In genomic region chr14:69763761-69764510, GRCh38 we compare ENCODE assay signal across 14 cellular contexts. TPM values are rescaled to one million over a fixed set of nuclear protein-coding genes. Genes with fewer than 3 reads are reported as not detected.
DNase-seq lines count a peak whose midpoint lies in the region; ATAC-seq lines count a peak whose summit lies in the region.
"Had no signal": no experiment of that assay in that cellular context is flagged by ENCODE, and none has a peak within 500 bp of the region (broad histone marks: within the 10 kb centered on the region; RNA-seq: fewer than 3 reads in every experiment).

No MANE protein-coding gene starts in this region.

- peaks cover 13 to 22% (median 19%) of the 10 kb centered on the region in 5 donors for H3K36me3 Mint-ChIP-seq in naive thymus-derived CD4-positive, alpha-beta T cell

- H3K4me1 Mint-ChIP-seq in naive thymus-derived CD4-positive, alpha-beta T cell = peaks cover 32 to 68% (median 58%) of the 10 kb centered on the region in 7 donors

- peaks cover 0 to 40% (median 7%) of the 10 kb centered on the region in 11 experiments; a peak in 11 of 22 replicates for H3K9me3 ChIP-seq in BLaER1 treated with 17β-estradiol and CSF1 and Interleukin-3, amounts not matched to agents 10 nM and 100 nM (replicated peaks in 1 of 11)
- H3K9me3 ChIP-seq in naive thymus-derived CD4-positive, alpha-beta T cell (ENCODE audit: control insufficient read depth in 2 of 3, low read length in 3 of 3) = peaks cover 0 to 4% (median 0%) of the 10 kb centered on the region in 3 experiments
- H3K9me3 ChIP-seq: BLaER1 had no signal

- no peak for ATAC-seq in naive thymus-derived CD4-positive, alpha-beta T cell
- ATAC-seq in HG03378 (IDR thresholded peaks at IDR 0.05; ENCODE audit: unreplicated experiment) = no peak

- H3K27ac ChIP-seq in BLaER1 treated with 17β-estradiol and CSF1 and Interleukin-3, amounts not matched to agents 10 nM and 100 nM = peak overlapping the region in 7 of 11 experiments; percentile 12 to 65 (median 55); a peak in 11 of 22 replicates
- no peak overlapping the region for H3K27ac ChIP-seq in naive thymus-derived CD4-positive, alpha-beta T cell (ENCODE audit: low read depth, low read length)
- H3K27ac ChIP-seq: BLaER1, WERI-Rb-1 had no signal

- peak overlapping the region in 1 of 10 donors; percentile 29 for H3K4me3 Mint-ChIP-seq in naive thymus-derived CD4-positive, alpha-beta T cell

- H3K27ac Mint-ChIP-seq in naive thymus-derived CD4-positive, alpha-beta T cell = peak overlapping the region in 7 of 9 donors; percentile 49 to 100 (median 62)

- H3K27me3 Mint-ChIP-seq in naive thymus-derived CD4-positive, alpha-beta T cell = peaks cover 0 to 4% (median 0%) of the 10 kb centered on the region in 5 donors

- H4K20me1 ChIP-seq in BLaER1 treated with 17β-estradiol and CSF1 and Interleukin-3, amounts not matched to agents 10 nM and 100 nM = peaks cover 13 to 14% (median 14%) of the 10 kb centered on the region in 11 experiments

- H3K27me3 ChIP-seq in BLaER1 treated with 17β-estradiol and CSF1 and Interleukin-3, amounts not matched to agents 10 nM and 100 nM = no peaks in the 10 kb centered on the region
- H3K27me3 ChIP-seq in naive thymus-derived CD4-positive, alpha-beta T cell (ENCODE audit: control insufficient read depth in 2 of 2, insufficient read depth in 2 of 2, low read length in 2 of 2) = no peaks in the 10 kb centered on the region
- H3K27me3 ChIP-seq: BLaER1 had no signal

- intact Hi-C loops in naive thymus-derived CD4-positive, alpha-beta T cell (cut with micrococcal nuclease) = loop anchor here (10.0 kb wide), 4 partner anchors 79 to 891 kb away; partner anchors contain the start of gene ACTN1 (in 1 of the 2)

- peaks cover 11 to 13% (median 12%) of the 10 kb centered on the region in 11 experiments for H3K36me3 ChIP-seq in BLaER1 treated with 17β-estradiol and CSF1 and Interleukin-3, amounts not matched to agents 10 nM and 100 nM
- peaks cover 11 to 21% (median 12%) of the 10 kb centered on the region in 3 experiments for H3K36me3 ChIP-seq in naive thymus-derived CD4-positive, alpha-beta T cell (ENCODE audit: control insufficient read depth in 2 of 3, insufficient read depth in 3 of 3, low read length in 3 of 3)

- H3K4me3 ChIP-seq in BLaER1 treated with 17β-estradiol and CSF1 and Interleukin-3, amounts not matched to agents 10 nM and 100 nM = 0 out of 20 replicates have a peak overlapping the region, but pooled peaks of 1 of the 10 experiments have one; percentile 1
- no peak overlapping the region for H3K4me3 ChIP-seq in naive thymus-derived CD4-positive, alpha-beta T cell (ENCODE audit: low read length)
- H3K4me3 ChIP-seq: BLaER1, dorsolateral prefrontal cortex had no signal

- H3K9me3 Mint-ChIP-seq in naive thymus-derived CD4-positive, alpha-beta T cell = peaks cover 0 to 11% (median 0%) of the 10 kb centered on the region in 11 donors

- POLR2A ChIA-PET in naive thymus-derived CD4-positive, alpha-beta T cell (lab: Charles Lee) = interaction anchor here (0.7 kb wide), 1 partner anchor 35 kb away, joined by 5 read pairs; no protein-coding TSS in a partner anchor

- peaks cover 21 to 62% (median 43%) of the 10 kb centered on the region in 10 experiments for H3K4me1 ChIP-seq in BLaER1 treated with 17β-estradiol and CSF1 and Interleukin-3, amounts not matched to agents 10 nM and 100 nM
- peaks cover 17 to 28% of the 10 kb centered on the region in 2 donors for H3K4me1 ChIP-seq in naive thymus-derived CD4-positive, alpha-beta T cell (ENCODE audit: control insufficient read depth in 2 of 2, insufficient read depth in 2 of 2, low read length in 2 of 2)

- DNase-seq in KG1 (lab: John Stamatoyannopoulos, UW) (peak; percentile 19), NK-92 (lab: John Stamatoyannopoulos, UW; ENCODE audit: unreplicated experiment) (no peak), inferior parietal cortex (ENCODE audit: extremely low spot score) (no peak), mesenteric fat pad (ENCODE audit: low spot score) (no peak)
- peak; percentile 49 for DNase-seq in activated naive CD4-positive, alpha-beta T cell treated with anti-CD3 and anti-CD28 coated beads, Interleukin-2, amount 50 U/mL, for 16 hours
- no peak for DNase-seq in naive thymus-derived CD4-positive, alpha-beta T cell
- DNase-seq: GF-D8, WERI-Rb-1 had no signal

- no peak overlapping the region for H3K9ac ChIP-seq in BLaER1 treated with 17β-estradiol and CSF1 and Interleukin-3, amounts not matched to agents 10 nM and 100 nM
- H3K9ac ChIP-seq: BLaER1 had no signal

- peak overlapping the region in 4 of 11 experiments; percentile 20 to 45 (median 27); a peak in 4 of 22 replicates for H3K4me2 ChIP-seq in BLaER1 treated with 17β-estradiol and CSF1 and Interleukin-3, amounts not matched to agents 10 nM and 100 nM
- H3K4me2 ChIP-seq: BLaER1 had no signal

- CTCF ChIA-PET in naive thymus-derived CD4-positive, alpha-beta T cell (lab: Charles Lee) = no interaction called here

RNA-seq across cellular contexts. Expression of gene SRSF5, which starts 3.0 kb away (rescaled TPM):
- 1,000 to 10,000 TPM in 4 of 5 experiments, 100 to 1,000 TPM in 1; 355 to 1,361 (median 1,191) TPM for total RNA-seq in naive thymus-derived CD4-positive, alpha-beta T cell
- 1,000 to 10,000 TPM; 1,397 to 1,617 TPM for polyA plus RNA-seq in naive thymus-derived CD4-positive, alpha-beta T cell
- total RNA-seq in mesenteric fat pad = 288 TPM

RNA-seq across cellular contexts. Expression of gene SLC10A1, which starts 33.1 kb away (rescaled TPM):
- total RNA-seq in naive thymus-derived CD4-positive, alpha-beta T cell = not detected
- polyA plus RNA-seq in naive thymus-derived CD4-positive, alpha-beta T cell = under 1 TPM in 1 of 2 donors, not detected in 1; 0.14 TPM
- not detected for total RNA-seq in mesenteric fat pad
- total RNA-seq: dorsolateral prefrontal cortex, MCF 10A, skeletal muscle tissue had no signal

Comparison
In these comparisons a context has a peak if more than half of its experiments do, and no peak if none do; other contexts are left out.
1. DNase-seq: peak in KG1 (single experiment) and activated naive CD4-positive, alpha-beta T cell treated with anti-CD3 and anti-CD28 coated beads, Interleukin-2, amount 50 U/mL, for 16 hours (single experiment); none in naive thymus-derived CD4-positive, alpha-beta T cell (0 of 9), NK-92 (single experiment), inferior parietal cortex (single experiment) and mesenteric fat pad (single experiment).